In genomic region chr6:81979767-81980166, GRCh38 we compare ENCODE assay signal across 24 cellular contexts.
"Had no signal": no experiment of that assay in that cellular context is flagged by ENCODE, and none has a peak within 500 bp of the region (broad histone marks: within the 10 kb centered on the region; RNA-seq: fewer than 3 reads in every experiment).

No MANE protein-coding gene starts in this region.

- H3K4me1 ChIP-seq: gastrocnemius medialis, neural progenitor cell, parathyroid adenoma, right lobe of liver, thyroid gland, vagina had no signal

- DNase-seq: cortex of kidney; dorsolateral prefrontal cortex; effector CD4-positive, alpha-beta T cell; gastrocnemius medialis; head of caudate nucleus; mucosa of descending colon; naive thymus-derived CD4-positive, alpha-beta T cell; right lobe of liver; stimulated activated CD4-positive, alpha-beta T cell treated with anti-CD3 and anti-CD28 coated beads, Interleukin-15, amount 100 ng/mL, for 24 hours; stimulated activated CD4-positive, alpha-beta T cell treated with anti-CD3 and anti-CD28 coated beads, Interleukin-4, amount 100 ng/mL, for 1 hour; stimulated activated CD8-positive, alpha-beta memory T cell treated with anti-CD3 and anti-CD28 coated beads, Interleukin-4, amount 100 ng/mL, for 48 hours; stimulated activated naive CD4-positive, alpha-beta T cell; stimulated activated naive CD8-positive, alpha-beta T cell treated with anti-CD3 and anti-CD28 coated beads, Interleukin-15, amount 100 ng/mL, for 72 hours; thyroid gland; trophoblast cell had no signal

- H3K9me3 ChIP-seq: gastrocnemius medialis, right lobe of liver, thyroid gland, vagina had no signal

- H3K27ac Mint-ChIP-seq: memory B cell; naive thymus-derived CD4-positive, alpha-beta T cell; nephron; neural progenitor cell; progenitor cell of endocrine pancreas; stimulated activated naive CD8-positive, alpha-beta T cell treated with anti-CD3 and anti-CD28 coated beads, Interleukin-15, amount 100 ng/mL, for 72 hours had no signal

- H3K4me3 ChIP-seq: dorsolateral prefrontal cortex, gastrocnemius medialis, lung, mucosa of descending colon, neural progenitor cell, right lobe of liver, thyroid gland, vagina had no signal

- H3K4me1 Mint-ChIP-seq: memory B cell; naive thymus-derived CD4-positive, alpha-beta T cell; nephron; neural progenitor cell; stimulated activated naive CD8-positive, alpha-beta T cell treated with anti-CD3 and anti-CD28 coated beads, Interleukin-15, amount 100 ng/mL, for 72 hours had no signal

- H3K36me3 ChIP-seq: gastrocnemius medialis, neural progenitor cell, right lobe of liver, thyroid gland, vagina had no signal

- H2AFZ ChIP-seq: neural progenitor cell, parathyroid adenoma had no signal

- ATAC-seq: esophagus mucosa; gastrocnemius medialis; mucosa of descending colon; naive thymus-derived CD4-positive, alpha-beta T cell; stimulated activated naive CD8-positive, alpha-beta T cell treated with anti-CD3 and anti-CD28 coated beads, Interleukin-15, amount 100 ng/mL, for 72 hours had no signal

- H3K36me3 Mint-ChIP-seq: memory B cell; naive thymus-derived CD4-positive, alpha-beta T cell; neural progenitor cell had no signal

- H3K27ac ChIP-seq: dorsolateral prefrontal cortex, epithelial cell of prostate, gastrocnemius medialis, neural progenitor cell, parathyroid adenoma, right lobe of liver, thyroid gland, vagina had no signal

- H3K79me2 ChIP-seq: parathyroid adenoma had no signal

- H3K27me3 ChIP-seq: dorsolateral prefrontal cortex, gastrocnemius medialis, neural progenitor cell, right lobe of liver, thyroid gland, vagina had no signal

- H3K4me3 Mint-ChIP-seq: memory B cell; naive thymus-derived CD4-positive, alpha-beta T cell; nephron; neural progenitor cell; stimulated activated naive CD8-positive, alpha-beta T cell treated with anti-CD3 and anti-CD28 coated beads, Interleukin-15, amount 100 ng/mL, for 72 hours had no signal

- H3K27me3 Mint-ChIP-seq: memory B cell; progenitor cell of endocrine pancreas; stimulated activated naive CD8-positive, alpha-beta T cell treated with anti-CD3 and anti-CD28 coated beads, Interleukin-15, amount 100 ng/mL, for 72 hours had no signal

- H3K9ac ChIP-seq: neural progenitor cell, parathyroid adenoma had no signal

- H3K4me2 ChIP-seq: neural progenitor cell had no signal
